ENCODE assay signal across 2 cellular contexts in genomic region chr15:56824174-56824573, GRCh38.
TF ChIP-seq lines count a peak whose summit lies in the region.

No MANE protein-coding gene starts in this region.

TF ChIP-seq in SK-N-SH, 30 proteins besides CTCF, POLR2A, EP300 and RAD21:
- no peak for TF ChIP-seq USF1 (IDR thresholded peaks at IDR 0.05; ENCODE audit: borderline replicate concordance, low read depth)
- TF ChIP-seq USF2 (IDR thresholded peaks at IDR 0.05; ENCODE audit: borderline replicate concordance, low read depth, low read length), result no peak
- TF ChIP-seq TEAD4 (IDR thresholded peaks at IDR 0.05; ENCODE audit: borderline replicate concordance, insufficient read depth), result no peak
- no peak for TF ChIP-seq YY1 (IDR thresholded peaks at IDR 0.05; ENCODE audit: low read depth)
- no peak for TF ChIP-seq RXRA (IDR thresholded peaks at IDR 0.05; ENCODE audit: borderline replicate concordance, low read depth)
- no peak for TF ChIP-seq MXI1 (IDR thresholded peaks at IDR 0.05; ENCODE audit: low read depth, low read length)
- TF ChIP-seq FOXM1 (IDR thresholded peaks at IDR 0.05; ENCODE audit: low read depth), result no peak
- no peak for TF ChIP-seq GABPA (IDR thresholded peaks at IDR 0.05; ENCODE audit: low read depth)

TF ChIP-seq in SK-N-SH treated with all-trans-retinoic acid at 6 μM for 48 hours, 23 proteins besides CTCF, POLR2A, EP300 and RAD21 (continued from another document):
- TF ChIP-seq TSHZ2 (CRISPR knock-in tag; IDR thresholded peaks at IDR 0.05), result no peak
- no peak for TF ChIP-seq ZNF70 (CRISPR knock-in tag; IDR thresholded peaks at IDR 0.05)
- TF ChIP-seq SNAI2 (CRISPR knock-in tag; IDR thresholded peaks at IDR 0.05), result no peak
- TF ChIP-seq ARNTL (CRISPR knock-in tag; IDR thresholded peaks at IDR 0.05; ENCODE audit: borderline replicate concordance, low read depth), result no peak
- TF ChIP-seq CSDC2 (CRISPR knock-in tag; IDR thresholded peaks at IDR 0.05), result no peak
- TF ChIP-seq GLIS3 (CRISPR knock-in tag; IDR thresholded peaks at IDR 0.05), result no peak
- no peak for TF ChIP-seq TCF4 (CRISPR knock-in tag; IDR thresholded peaks at IDR 0.05; ENCODE audit: borderline replicate concordance)
- no peak for TF ChIP-seq ZFP3 (CRISPR knock-in tag; IDR thresholded peaks at IDR 0.05)
- TF ChIP-seq PPARA (CRISPR knock-in tag; IDR thresholded peaks at IDR 0.05; ENCODE audit: borderline replicate concordance), result no peak
- no peak for TF ChIP-seq ZNF8 (CRISPR knock-in tag; IDR thresholded peaks at IDR 0.05)
- TF ChIP-seq TOX (CRISPR knock-in tag; IDR thresholded peaks at IDR 0.05; ENCODE audit: borderline replicate concordance), result no peak
